In genomic region chr16:81121474-81121990, GRCh38 we compare ENCODE assay signal across 28 cellular contexts. TPM values are rescaled to one million over a fixed set of nuclear protein-coding genes. Genes with fewer than 3 reads are reported as not detected.
"Had no signal": no experiment of that assay in that cellular context is flagged by ENCODE, and none has a peak within 500 bp of the region (broad histone marks: within the 10 kb centered on the region; RNA-seq: fewer than 3 reads in every experiment).

No MANE protein-coding gene starts in this region.

- H3K4me1 ChIP-seq: body of pancreas, colonic mucosa, esophagus squamous epithelium, gastroesophageal sphincter, heart right ventricle had no signal

- H3K27ac ChIP-seq: body of pancreas, colonic mucosa, epithelial cell of prostate, esophagus squamous epithelium, gastroesophageal sphincter, heart right ventricle, WERI-Rb-1 had no signal

- DNase-seq: activated B cell treated with CpG ODN at 0.5 μM for 24 hours; activated CD4-positive, alpha-beta memory T cell treated with anti-CD3 and anti-CD28 coated beads for 36 hours; activated CD4-positive, alpha-beta T cell treated with anti-CD3 and anti-CD28 coated beads, Interleukin-2, amount 10 ng/mL, durations not matched to agents 24 days and 14 days; activated CD8-positive, alpha-beta memory T cell treated with anti-CD3 and anti-CD28 coated beads, Interleukin-2, amount 10 ng/mL, durations not matched to agents 7 days and 5 days; activated CD8-positive, alpha-beta memory T cell treated with anti-CD3 and anti-CD28 coated beads, Interleukin-2, amount 50 U/mL, for 4 hours; activated CD8-positive, alpha-beta T cell treated with anti-CD3 and anti-CD28 coated beads, Interleukin-2, amount 10 ng/mL, durations not matched to agents 7 days and 5 days; activated gamma-delta T cell; activated naive CD4-positive, alpha-beta T cell; activated naive CD4-positive, alpha-beta T cell treated with anti-CD3 and anti-CD28 coated beads, Interleukin-2, amount 10 ng/mL, durations not matched to agents 7 days and 5 days; activated naive CD8-positive, alpha-beta T cell treated with anti-CD3 and anti-CD28 coated beads, Interleukin-2, amount 10 ng/mL, durations not matched to agents 7 days and 5 days; activated T-cell treated with anti-CD3 and anti-CD28 coated beads, Interleukin-2, amount 50 U/mL, for 1 hour; activated T-cell treated with anti-CD3 and anti-CD28 coated beads, Interleukin-2, amount 50 U/mL, for 48 hours; body of pancreas; central memory CD4-positive, alpha-beta T cell; cerebellar nuclear complex; colonic mucosa; effector CD8-positive, alpha-beta T cell; esophagus squamous epithelium; foreskin melanocyte; heart right ventricle; T-helper 1 cell; T-helper 17 cell; T1000; WERI-Rb-1 had no signal

- H3K36me3 ChIP-seq: colonic mucosa, esophagus squamous epithelium, gastroesophageal sphincter, WERI-Rb-1 had no signal

- H3K9me3 ChIP-seq: body of pancreas, colonic mucosa, esophagus squamous epithelium, gastroesophageal sphincter, heart right ventricle had no signal

- H3K4me3 ChIP-seq: body of pancreas, colonic mucosa, esophagus squamous epithelium, gastroesophageal sphincter, heart right ventricle had no signal

- H3K27me3 ChIP-seq: body of pancreas, colonic mucosa, heart right ventricle had no signal

RNA-seq across cellular contexts. Expression of gene C16orf46, which starts 44.5 kb away (rescaled TPM):
- total RNA-seq: activated CD8-positive, alpha-beta memory T cell treated with anti-CD3 and anti-CD28 coated beads, Interleukin-2, amount 10 ng/mL, durations not matched to agents 7 days and 5 days; endothelial cell of umbilical vein; fibroblast of lung had no signal
